Comparison of ENCODE assay signal across 9 cellular contexts in genomic region chr21:33976980-33977720, GRCh38.
DNase-seq lines count a peak whose midpoint lies in the region; ATAC-seq lines count a peak whose summit lies in the region.
"Had no signal": no experiment of that assay in that cellular context is flagged by ENCODE, and none has a peak within 500 bp of the region (broad histone marks: within the 10 kb centered on the region; RNA-seq: fewer than 3 reads in every experiment).

No MANE protein-coding gene starts in this region.

- WGBS in aorta, 2 donors: 61 to 87% methylated on average over 6 of the region's 6 CpGs

- intact Hi-C loops in aorta (cut with DNase I): loop anchor here in 1 of 2 donors (1.0 kb wide), 1 partner anchor 28 kb away; no protein-coding TSS in a partner anchor

- H3K27ac ChIP-seq in aorta (ENCODE audit: low read depth in 1 of 2, low read length in 2 of 2): peak overlapping the region in 1 of 2 donors; percentile 57
- H3K27ac ChIP-seq: neutrophil had no signal

- H3K9me3 ChIP-seq in aorta (ENCODE audit: control insufficient read depth, low read length): no peaks in the 10 kb centered on the region
- H3K9me3 ChIP-seq: neutrophil had no signal

- ATAC-seq in aorta (ENCODE audit: low FRiP score) (peak; percentile 5), GM18511 (IDR thresholded peaks at IDR 0.05; ENCODE audit: unreplicated experiment) (no peak)

- H3K27me3 ChIP-seq in aorta (ENCODE audit: control insufficient read depth in 1 of 2, insufficient read depth in 2 of 2, low read length in 1 of 2): no peaks in the 10 kb centered on the region
- H3K27me3 ChIP-seq: neutrophil had no signal

- H3K4me1 ChIP-seq in aorta (ENCODE audit: control insufficient read depth in 1 of 2, insufficient read depth in 2 of 2, low read length in 2 of 2): peaks cover 0 to 14% of the 10 kb centered on the region in 2 donors

- no peak overlapping the region for H3K4me3 ChIP-seq in aorta (ENCODE audit: low read length in 2 of 2)

- peak; percentile 3 for DNase-seq in stimulated activated naive CD4-positive, alpha-beta T cell treated with Interleukin-2 at 50 U/mL for 16 hours (lab: John Stamatoyannopoulos, UW)
- no peak for DNase-seq in stimulated activated naive CD4-positive, alpha-beta T cell (lab: John Stamatoyannopoulos, UW)
- DNase-seq in activated T-cell treated with anti-CD3 and anti-CD28 coated beads, Interleukin-2, amount 50 U/mL, for 48 hours: peak; percentile 50 to 51
- peak; percentile 23 for DNase-seq in iris pigment epithelial cell (ENCODE audit: low read depth)
- DNase-seq in aorta: no peak
- DNase-seq in middle frontal gyrus (ENCODE audit: extremely low spot score, low spot score): no peak
- DNase-seq in MV-4-11 (lab: John Stamatoyannopoulos, UW): no peak

- H3K36me3 ChIP-seq in aorta (ENCODE audit: control insufficient read depth in 1 of 2, insufficient read depth in 2 of 2, low read length in 1 of 2): no peaks in the 10 kb centered on the region
- H3K36me3 ChIP-seq: neutrophil had no signal

Comparison
In these comparisons a context has a peak if more than half of its experiments do, and no peak if none do; other contexts are left out.
1. DNase-seq: peak in stimulated activated naive CD4-positive, alpha-beta T cell treated with Interleukin-2 at 50 U/mL for 16 hours (single experiment), activated T-cell treated with anti-CD3 and anti-CD28 coated beads, Interleukin-2, amount 50 U/mL, for 48 hours (2 of 2) and iris pigment epithelial cell (single experiment); none in stimulated activated naive CD4-positive, alpha-beta T cell (0 of 6), aorta (0 of 2), middle frontal gyrus (single experiment) and MV-4-11 (single experiment).